6 cellular contexts compared by ENCODE assay signal in the genomic region with DNA sequence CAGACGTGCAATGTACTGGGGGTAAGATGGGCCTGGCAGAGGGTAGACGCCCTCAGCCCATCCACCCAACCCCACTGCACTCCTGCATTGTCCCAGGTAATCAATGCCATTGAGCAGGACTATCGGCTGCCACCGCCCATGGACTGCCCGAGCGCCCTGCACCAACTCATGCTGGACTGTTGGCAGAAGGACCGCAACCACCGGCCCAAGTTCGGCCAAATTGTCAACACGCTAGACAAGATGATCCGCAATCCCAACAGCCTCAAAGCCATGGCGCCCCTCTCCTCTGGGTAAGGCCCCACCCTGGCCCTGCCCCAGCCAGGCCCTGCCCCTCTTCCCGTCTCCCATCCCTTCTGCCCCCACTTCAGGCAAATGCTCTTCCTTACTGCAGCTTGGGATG.
"Had no signal": no experiment of that assay in that cellular context is flagged by ENCODE, and none has a peak within 500 bp of the region (broad histone marks: within the 10 kb centered on the region; RNA-seq: fewer than 3 reads in every experiment).

No MANE protein-coding gene starts in this region.

- H3K4me3 Mint-ChIP-seq: IgD-negative memory B cell had no signal

- H3K9me3 Mint-ChIP-seq: IgD-negative memory B cell had no signal

- H3K27ac Mint-ChIP-seq: IgD-negative memory B cell had no signal

- H3K27me3 Mint-ChIP-seq: IgD-negative memory B cell had no signal

- H3K4me1 Mint-ChIP-seq: IgD-negative memory B cell had no signal

- DNase-seq: IMR-90, KBM-7, KG1 had no signal

- ATAC-seq: HepG2, K562 had no signal

- H3K36me3 Mint-ChIP-seq: IgD-negative memory B cell had no signal
